7 cellular contexts compared by ENCODE assay signal in genomic region chr1:153568367-153569099, GRCh38. TPM values are rescaled to one million over a fixed set of nuclear protein-coding genes. Genes with fewer than 3 reads are reported as not detected.
DNase-seq lines count a peak whose midpoint lies in the region; ATAC-seq and TF ChIP-seq lines count a peak whose summit lies in the region.

No MANE protein-coding gene starts in this region.

- peak overlapping the region; percentile 79 to 97 (median 89) for H3K27ac Mint-ChIP-seq in brain

- peak overlapping the region; percentile 26 to 72 (median 62) for H3K4me3 Mint-ChIP-seq in brain

- ATAC-seq in gastrocnemius medialis (peak; percentile 28 to 37), GM19351 (IDR thresholded peaks at IDR 0.05; ENCODE audit: unreplicated experiment) (no peak)

- H3K27me3 ChIP-seq in iPS-15b (ENCODE audit: control insufficient read depth, insufficient read depth, low read length) (no peaks in the 10 kb centered on the region), gastrocnemius medialis (no peaks in the 10 kb centered on the region)

- peak overlapping the region; percentile 47 for H3K9ac ChIP-seq in iPS-15b (ENCODE audit: low read depth, low read length)

- peak overlapping the region; percentile 40 for H3K4me3 ChIP-seq in iPS-15b (ENCODE audit: low read depth, low read length)
- H3K4me3 ChIP-seq in gastrocnemius medialis: peak overlapping the region; percentile 28 to 52 (median 40)

- H3K4me1 ChIP-seq in iPS-15b (ENCODE audit: control insufficient read depth, insufficient read depth, low read length): peaks cover 21% of the 10 kb centered on the region
- H3K4me1 ChIP-seq in gastrocnemius medialis: peaks cover 34 to 51% of the 10 kb centered on the region in 2 donors

- peaks cover 0 to 5% (median 0%) of the 10 kb centered on the region in 5 experiments for H3K9me3 Mint-ChIP-seq in brain

- H3K36me3 Mint-ChIP-seq in brain: no peaks in the 10 kb centered on the region

- peak; percentile 98 for TF ChIP-seq CTCF in GM13977 (IDR thresholded peaks at IDR 0.05; ENCODE audit: extremely low read depth, insufficient read depth, missing control alignments)
- peak; percentile 98 to 99 for TF ChIP-seq CTCF in brain (conservative IDR thresholded peaks at IDR 0.05)
- peak; percentile 97 to 100 (median 99) for TF ChIP-seq CTCF in gastrocnemius medialis (IDR thresholded peaks at IDR 0.05 in 4 of 5, conservative IDR thresholded peaks at IDR 0.05 in 1 of 5)

- TF ChIP-seq POLR2A in gastrocnemius medialis (IDR thresholded peaks at IDR 0.05): no peak

- H3K9me3 ChIP-seq in iPS-15b (ENCODE audit: control insufficient read depth, insufficient read depth, low read length): no peaks in the 10 kb centered on the region
- H3K9me3 ChIP-seq in gastrocnemius medialis: no peaks in the 10 kb centered on the region

- peaks cover 4% of the 10 kb centered on the region for H3K27me3 Mint-ChIP-seq in brain

- DNase-seq in GM13977 (ENCODE audit: low spot score): peak; percentile 86
- peak; percentile 84 for DNase-seq in NCI-H2107 (lab: John Stamatoyannopoulos, UW)
- DNase-seq in UCSD-AML1 (lab: John Stamatoyannopoulos, UW; ENCODE audit: unreplicated experiment): peak; percentile 79
- DNase-seq in gastrocnemius medialis: peak; percentile 78 to 91

- H3K4me1 Mint-ChIP-seq in brain: peaks cover 49% of the 10 kb centered on the region

- H3K27ac ChIP-seq in gastrocnemius medialis: peak overlapping the region; percentile 87 to 94 (median 92)

- in situ Hi-C loops in GM13977 (cut with MboI; ENCODE audit: low pct_unique_long_range_greater_than_20kb, low sequenced_read_pairs, unreplicated experiment) (loop anchor here (10.0 kb wide), 1 partner anchor 54 kb away; no protein-coding TSS in a partner anchor), gastrocnemius medialis (cut with MboI; ENCODE audit: low sequenced_read_pairs in 4 of 4) (loop anchor here in 3 of 4 donors (5.0 to 10.0 kb wide), 2 partner anchors 36 to 54 kb away; no protein-coding TSS in a partner anchor)

- intact Hi-C loops in gastrocnemius medialis (cut with DNase I; ENCODE audit: low total_unique reads): loop anchor here (1.0 to 10.0 kb wide), 5 partner anchors 35 to 419 kb away; partner anchors contain the start of genes ILF2, RAB13 and S100A9

- no peaks in the 10 kb centered on the region for H3K36me3 ChIP-seq in iPS-15b (ENCODE audit: control insufficient read depth, insufficient read depth, low read length)
- H3K36me3 ChIP-seq in gastrocnemius medialis: no peaks in the 10 kb centered on the region

RNA-seq across cellular contexts. Expression of gene S100A2, which starts 2.9 kb away (rescaled TPM):
- polyA plus RNA-seq in brain (ENCODE audit: insufficient read depth, low read depth, low replicate concordance): 1.5 TPM
- 10 to 100 TPM in 1 of 4 donors, not detected in 3; 14.7 TPM for total RNA-seq in gastrocnemius medialis

RNA-seq across cellular contexts. Expression of gene S100A3, which starts 19.5 kb away (rescaled TPM):
- polyA plus RNA-seq in brain (ENCODE audit: insufficient read depth, low read depth, low replicate concordance): 0.71 TPM
- 1 to 10 TPM in 1 of 4 donors, under 1 TPM in 1, not detected in 2; 0.88 to 1.6 TPM for total RNA-seq in gastrocnemius medialis

RNA-seq across cellular contexts. Expression of gene S100A4, which starts 22.9 kb away (rescaled TPM):
- 8.1 TPM for polyA plus RNA-seq in brain (ENCODE audit: insufficient read depth, low read depth, low replicate concordance)
- 100 to 1,000 TPM in 3 of 4 donors, 10 to 100 TPM in 1; 76.8 to 377 (median 144) TPM for total RNA-seq in gastrocnemius medialis

RNA-seq across cellular contexts. Expression of gene S100A5, which starts 27.8 kb away (rescaled TPM):
- polyA plus RNA-seq in brain (ENCODE audit: insufficient read depth, low read depth, low replicate concordance): not detected
- total RNA-seq in gastrocnemius medialis: not detected

RNA-seq across cellular contexts. Expression of gene S100A6, which starts 32.7 kb away (rescaled TPM):
- polyA plus RNA-seq in brain (ENCODE audit: insufficient read depth, low read depth, low replicate concordance): 341 TPM
- total RNA-seq in gastrocnemius medialis: 100 to 1,000 TPM; 153 to 361 (median 224) TPM
